16 cellular contexts compared by ENCODE assay signal in the genomic region with DNA sequence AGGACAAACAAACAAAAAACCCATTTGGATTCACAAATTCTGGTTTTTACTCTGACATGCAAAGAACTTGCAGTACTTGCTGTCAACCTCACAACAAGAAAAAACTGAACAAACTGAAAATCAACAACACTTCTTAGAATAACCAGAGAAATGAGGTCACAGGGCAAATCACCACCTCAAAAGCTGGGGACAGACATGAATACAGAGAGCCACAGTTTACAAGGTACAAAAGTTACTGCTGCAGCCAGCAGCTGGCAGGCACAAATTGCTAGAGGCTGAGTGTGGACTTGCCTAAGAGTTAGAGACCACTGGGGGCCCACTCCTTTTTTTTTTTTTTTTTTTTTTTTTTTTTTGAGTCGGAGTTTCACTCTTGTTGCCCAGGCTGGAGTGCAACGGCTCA. TPM values are rescaled to one million over a fixed set of nuclear protein-coding genes. Genes with fewer than 3 reads are reported as not detected.
"Had no signal": no experiment of that assay in that cellular context is flagged by ENCODE, and none has a peak within 500 bp of the region (broad histone marks: within the 10 kb centered on the region; RNA-seq: fewer than 3 reads in every experiment).

No MANE protein-coding gene starts in this region.

- H3K36me3 ChIP-seq: esophagus squamous epithelium, neural progenitor cell, ovary, sigmoid colon, spleen had no signal

- H3K4me3 ChIP-seq: body of pancreas, coronary artery, esophagus squamous epithelium, lung, neural progenitor cell, ovary, sigmoid colon, spleen had no signal

- H3K36me3 Mint-ChIP-seq: activated naive CD4-positive, alpha-beta T cell treated with anti-CD3 and anti-CD28 coated beads, Interleukin-2, amount 50 U/mL, for 24 hours had no signal

- H3K9me3 ChIP-seq: body of pancreas, ovary had no signal

- H3K4me1 ChIP-seq: body of pancreas, sigmoid colon, spleen had no signal

- DNase-seq: activated CD4-positive, alpha-beta T cell treated with anti-CD3 and anti-CD28 coated beads, Interleukin-2, amount 50 U/mL, for 4 hours; amniotic stem cell; body of pancreas; esophagus squamous epithelium; glutamatergic neuron; naive B cell; ovary; SIG-M5; sigmoid colon; spleen had no signal

- H3K27ac Mint-ChIP-seq: activated naive CD4-positive, alpha-beta T cell treated with anti-CD3 and anti-CD28 coated beads, Interleukin-2, amount 50 U/mL, for 24 hours; naive B cell; neural progenitor cell had no signal

- H3K4me3 Mint-ChIP-seq: activated naive CD4-positive, alpha-beta T cell treated with anti-CD3 and anti-CD28 coated beads, Interleukin-2, amount 50 U/mL, for 24 hours; central memory CD8-positive, alpha-beta T cell; naive B cell; neural progenitor cell had no signal

- H3K27ac ChIP-seq: body of pancreas, coronary artery, esophagus squamous epithelium, neural progenitor cell, ovary, sigmoid colon, spleen had no signal

- H3K4me1 Mint-ChIP-seq: activated naive CD4-positive, alpha-beta T cell treated with anti-CD3 and anti-CD28 coated beads, Interleukin-2, amount 50 U/mL, for 24 hours; central memory CD8-positive, alpha-beta T cell; naive B cell had no signal

- FAIRE-seq: endothelial cell of umbilical vein had no signal

- H3K27me3 ChIP-seq: body of pancreas, esophagus squamous epithelium, neural progenitor cell, ovary, sigmoid colon, spleen had no signal

- H3K4me2 ChIP-seq: neural progenitor cell had no signal

- ATAC-seq: body of pancreas had no signal

- H3K9ac ChIP-seq: neural progenitor cell had no signal

- H2AFZ ChIP-seq: neural progenitor cell had no signal

RNA-seq across cellular contexts. Expression of gene RNF32, which starts 15.0 kb away (rescaled TPM):
- total RNA-seq: endothelial cell of umbilical vein had no signal
